Comparison of ENCODE assay signal across 1 cellular context in the genomic region with DNA sequence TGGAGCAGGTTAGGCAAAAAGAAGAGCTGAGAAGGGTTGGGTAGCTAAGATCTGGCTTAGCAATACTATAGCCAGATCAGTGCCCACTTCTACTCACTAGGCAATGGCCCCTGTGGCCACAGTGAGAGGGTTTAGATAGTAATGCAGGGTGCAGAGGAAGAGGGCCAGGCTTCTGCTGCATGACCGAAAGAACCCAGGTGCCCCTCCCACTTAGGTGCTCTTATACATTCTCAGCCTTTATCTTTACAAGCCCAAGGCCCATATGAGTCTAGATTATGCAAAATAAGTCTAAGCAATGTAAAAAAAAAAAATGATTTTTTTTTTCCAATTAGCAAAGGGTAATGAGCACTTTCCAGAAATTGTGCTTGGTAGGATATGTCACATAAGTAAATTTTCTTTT.
TF ChIP-seq lines count a peak whose summit lies in the region.

No MANE protein-coding gene starts in this region.

TF ChIP-seq in GM23338, 12 proteins besides CTCF, POLR2A, EP300 and RAD21 (continued from another document):
- TF ChIP-seq, protein P1, sequence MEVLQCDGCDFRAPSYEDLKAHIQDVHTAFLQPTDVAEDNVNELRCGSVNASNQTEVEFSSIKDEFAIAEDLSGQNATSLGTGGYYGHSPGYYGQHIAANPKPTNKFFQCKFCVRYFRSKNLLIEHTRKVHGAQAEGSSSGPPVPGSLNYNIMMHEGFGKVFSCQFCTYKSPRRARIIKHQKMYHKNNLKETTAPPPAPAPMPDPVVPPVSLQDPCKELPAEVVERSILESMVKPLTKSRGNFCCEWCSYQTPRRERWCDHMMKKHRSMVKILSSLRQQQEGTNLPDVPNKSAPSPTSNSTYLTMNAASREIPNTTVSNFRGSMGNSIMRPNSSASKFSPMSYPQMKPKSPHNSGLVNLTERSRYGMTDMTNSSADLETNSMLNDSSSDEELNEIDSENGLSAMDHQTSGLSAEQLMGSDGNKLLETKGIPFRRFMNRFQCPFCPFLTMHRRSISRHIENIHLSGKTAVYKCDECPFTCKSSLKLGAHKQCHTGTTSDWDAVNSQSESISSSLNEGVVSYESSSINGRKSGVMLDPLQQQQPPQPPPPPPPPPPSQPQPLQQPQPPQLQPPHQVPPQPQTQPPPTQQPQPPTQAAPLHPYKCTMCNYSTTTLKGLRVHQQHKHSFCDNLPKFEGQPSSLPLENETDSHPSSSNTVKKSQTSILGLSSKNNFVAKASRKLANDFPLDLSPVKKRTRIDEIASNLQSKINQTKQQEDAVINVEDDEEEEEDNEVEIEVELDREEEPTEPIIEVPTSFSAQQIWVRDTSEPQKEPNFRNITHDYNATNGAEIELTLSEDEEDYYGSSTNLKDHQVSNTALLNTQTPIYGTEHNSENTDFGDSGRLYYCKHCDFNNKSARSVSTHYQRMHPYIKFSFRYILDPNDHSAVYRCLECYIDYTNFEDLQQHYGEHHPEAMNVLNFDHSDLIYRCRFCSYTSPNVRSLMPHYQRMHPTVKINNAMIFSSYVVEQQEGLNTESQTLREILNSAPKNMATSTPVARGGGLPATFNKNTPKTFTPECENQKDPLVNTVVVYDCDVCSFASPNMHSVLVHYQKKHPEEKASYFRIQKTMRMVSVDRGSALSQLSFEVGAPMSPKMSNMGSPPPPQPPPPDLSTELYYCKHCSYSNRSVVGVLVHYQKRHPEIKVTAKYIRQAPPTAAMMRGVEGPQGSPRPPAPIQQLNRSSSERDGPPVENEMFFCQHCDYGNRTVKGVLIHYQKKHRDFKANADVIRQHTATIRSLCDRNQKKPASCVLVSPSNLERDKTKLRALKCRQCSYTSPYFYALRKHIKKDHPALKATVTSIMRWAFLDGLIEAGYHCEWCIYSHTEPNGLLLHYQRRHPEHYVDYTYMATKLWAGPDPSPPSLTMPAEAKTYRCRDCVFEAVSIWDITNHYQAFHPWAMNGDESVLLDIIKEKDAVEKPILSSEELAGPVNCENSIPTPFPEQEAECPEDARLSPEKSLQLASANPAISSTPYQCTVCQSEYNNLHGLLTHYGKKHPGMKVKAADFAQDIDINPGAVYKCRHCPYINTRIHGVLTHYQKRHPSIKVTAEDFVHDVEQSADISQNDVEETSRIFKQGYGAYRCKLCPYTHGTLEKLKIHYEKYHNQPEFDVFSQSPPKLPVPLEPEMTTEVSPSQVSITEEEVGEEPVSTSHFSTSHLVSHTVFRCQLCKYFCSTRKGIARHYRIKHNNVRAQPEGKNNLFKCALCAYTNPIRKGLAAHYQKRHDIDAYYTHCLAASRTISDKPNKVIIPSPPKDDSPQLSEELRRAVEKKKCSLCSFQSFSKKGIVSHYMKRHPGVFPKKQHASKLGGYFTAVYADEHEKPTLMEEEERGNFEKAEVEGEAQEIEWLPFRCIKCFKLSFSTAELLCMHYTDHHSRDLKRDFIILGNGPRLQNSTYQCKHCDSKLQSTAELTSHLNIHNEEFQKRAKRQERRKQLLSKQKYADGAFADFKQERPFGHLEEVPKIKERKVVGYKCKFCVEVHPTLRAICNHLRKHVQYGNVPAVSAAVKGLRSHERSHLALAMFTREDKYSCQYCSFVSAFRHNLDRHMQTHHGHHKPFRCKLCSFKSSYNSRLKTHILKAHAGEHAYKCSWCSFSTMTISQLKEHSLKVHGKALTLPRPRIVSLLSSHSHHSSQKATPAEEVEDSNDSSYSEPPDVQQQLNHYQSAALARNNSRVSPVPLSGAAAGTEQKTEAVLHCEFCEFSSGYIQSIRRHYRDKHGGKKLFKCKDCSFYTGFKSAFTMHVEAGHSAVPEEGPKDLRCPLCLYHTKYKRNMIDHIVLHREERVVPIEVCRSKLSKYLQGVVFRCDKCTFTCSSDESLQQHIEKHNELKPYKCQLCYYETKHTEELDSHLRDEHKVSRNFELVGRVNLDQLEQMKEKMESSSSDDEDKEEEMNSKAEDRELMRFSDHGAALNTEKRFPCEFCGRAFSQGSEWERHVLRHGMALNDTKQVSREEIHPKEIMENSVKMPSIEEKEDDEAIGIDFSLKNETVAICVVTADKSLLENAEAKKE (CRISPR knock-in tag; IDR thresholded peaks at IDR 0.05), result no peak
- TF ChIP-seq EZH2 (IDR thresholded peaks at IDR 0.05; ENCODE audit: low read depth, unreplicated experiment), result no peak
- TF ChIP-seq ZNF331 (CRISPR knock-in tag; IDR thresholded peaks at IDR 0.05; ENCODE audit: low read depth), result no peak
